ENCODE assay signal across 6 cellular contexts in genomic region chr5:10081584-10081983, GRCh38.
"Had no signal": no experiment of that assay in that cellular context is flagged by ENCODE, and none has a peak within 500 bp of the region (broad histone marks: within the 10 kb centered on the region; RNA-seq: fewer than 3 reads in every experiment).

No MANE protein-coding gene starts in this region.

- H3K27ac ChIP-seq: GM23248 had no signal

- H3K4me3 ChIP-seq: GM23248, K562 had no signal

- H2AFZ ChIP-seq: GM23248 had no signal

- H3K9ac ChIP-seq: GM23248 had no signal

- DNase-seq: GM23248, GOT3, H7, HCEC 1CT, IMR-90 had no signal
